ENCODE assay signal across 13 cellular contexts in the genomic region with DNA sequence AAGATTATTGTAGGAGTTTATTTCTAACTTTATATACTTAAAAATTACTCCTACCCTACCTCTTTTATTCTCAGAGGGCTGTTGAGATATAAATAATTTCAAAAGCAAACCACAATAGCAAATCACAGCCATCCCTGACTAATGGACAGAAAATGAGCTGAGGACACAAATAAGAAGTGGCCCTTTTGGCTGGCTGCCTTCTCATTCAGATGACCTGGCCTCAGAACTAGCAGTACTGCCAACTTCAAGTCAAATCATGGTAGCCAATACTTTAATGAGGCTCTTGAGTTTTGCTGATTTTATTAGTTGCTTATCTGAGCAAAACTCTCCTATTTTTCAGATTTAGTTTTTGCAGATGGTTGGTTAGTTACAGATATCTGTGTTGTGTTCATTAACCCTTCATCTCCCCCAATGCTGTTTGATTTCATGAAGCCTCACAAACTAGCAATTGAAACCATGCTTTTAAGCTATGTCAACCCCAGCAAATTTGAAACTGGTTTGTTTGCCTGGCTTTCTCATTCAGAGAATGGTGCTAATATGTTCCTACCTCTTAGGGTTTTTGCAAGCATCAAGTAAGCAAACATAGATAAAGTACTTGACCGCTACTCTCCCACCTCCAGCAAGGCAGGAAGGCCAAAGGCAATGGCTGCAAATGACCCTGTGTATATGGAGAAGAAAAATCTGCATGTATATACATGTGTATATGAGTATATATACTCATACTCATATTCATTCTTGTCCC.
A peak's percentile ranks its signal among the peaks of the same experiment; 100 is the strongest.
DNase-seq lines count a peak whose midpoint lies in the region; ATAC-seq and TF ChIP-seq lines count a peak whose summit lies in the region.
"Had no signal": no experiment of that assay in that cellular context is flagged by ENCODE, and none has a peak within 500 bp of the region (broad histone marks: within the 10 kb centered on the region; RNA-seq: fewer than 3 reads in every experiment).

No MANE protein-coding gene starts in this region.

- H3K4me1 ChIP-seq in colonic mucosa (peaks cover 20% of the 10 kb centered on the region), right lobe of liver (peaks cover 0 to 38% (median 8%) of the 10 kb centered on the region in 4 donors), tibial artery (peaks cover 7 to 99% (median 75%) of the 10 kb centered on the region in 4 donors)

- intact Hi-C loops in colonic mucosa (cut with DNase I): no loop called here
- intact Hi-C loops in right lobe of liver (cut with DNase I): loop anchor here in 1 of 2 donors (10.0 kb wide), 1 partner anchor 47 kb away; no protein-coding TSS in a partner anchor
- intact Hi-C loops in tibial artery (cut with DNase I; ENCODE audit: low total_unique reads): loop anchor here (10.0 kb wide), 1 partner anchor 327 kb away; no protein-coding TSS in a partner anchor

- no peak for TF ChIP-seq POLR2A in right lobe of liver (IDR thresholded peaks at IDR 0.05)

- H3K9me3 ChIP-seq in colonic mucosa (no peaks in the 10 kb centered on the region), right lobe of liver (no peaks in the 10 kb centered on the region), tibial artery (no peaks in the 10 kb centered on the region)
- H3K9me3 ChIP-seq: mucosa of descending colon had no signal

- DNase-seq in NCI-H1092 (lab: John Stamatoyannopoulos, UW) (peak; percentile 66), colonic mucosa (peak; percentile 65), right lobe of liver (no peak), tibial artery (peak; percentile 95 to 96), NOMO-1 treated with DMSO at 0.1 percent for 48 hours (lab: John Stamatoyannopoulos, UW; ENCODE audit: unreplicated experiment) (no peak), iPS-NIHi11 (ENCODE audit: low spot score) (no peak)
- DNase-seq in activated CD4-positive, CD25-positive, alpha-beta regulatory T cell treated with anti-CD3 and anti-CD28 coated beads, Interleukin-2, amount 50 U/mL, for 72 hours: no peak
- DNase-seq: activated T-cell treated with anti-CD3 and anti-CD28 coated beads, Interleukin-2, amount 50 U/mL, for 4 hours; NCI-H774; stimulated activated CD4-positive, alpha-beta T cell treated with anti-CD3 and anti-CD28 coated beads, Interleukin-2, amount 100 ng/mL, for 48 hours had no signal

- H3K36me3 ChIP-seq in colonic mucosa (no peaks in the 10 kb centered on the region), right lobe of liver (peaks cover 0 to 29% (median 18%) of the 10 kb centered on the region in 4 donors), tibial artery (peaks cover 33 to 77% (median 40%) of the 10 kb centered on the region in 3 donors)

- ATAC-seq in right lobe of liver (no peak), HG02885 (IDR thresholded peaks at IDR 0.05; ENCODE audit: poor library complexity, unreplicated experiment) (no peak)
- ATAC-seq: activated T-cell treated with anti-CD3 and anti-CD28 coated beads, Interleukin-2, amount 50 U/mL, for 4 hours had no signal

- H3K27me3 ChIP-seq in colonic mucosa (no peaks in the 10 kb centered on the region), right lobe of liver (no peaks in the 10 kb centered on the region), tibial artery (no peaks in the 10 kb centered on the region)

- WGBS in right lobe of liver (ENCODE audit: insufficient coverage, low coverage, low lambda C conversion rate, missing lambda C conversion rate): no CpG with 5 or more reads among the region's 1 CpG

- no peak overlapping the region for H3K9ac ChIP-seq in colonic mucosa (ENCODE audit: low read depth in 2 of 2, low read length in 2 of 2)

- H3K27ac ChIP-seq in colonic mucosa: peak overlapping the region; percentile 39
- peak overlapping the region; percentile 1 to 47 (median 45) for H3K27ac ChIP-seq in right lobe of liver
- H3K27ac ChIP-seq in tibial artery: peak overlapping the region; percentile 85 to 94
- H3K27ac ChIP-seq: epithelial cell of prostate had no signal

- TF ChIP-seq CTCF in colonic mucosa (IDR thresholded peaks at IDR 0.05): no peak
- no peak for TF ChIP-seq CTCF in right lobe of liver (IDR thresholded peaks at IDR 0.05)
- TF ChIP-seq CTCF in tibial artery (IDR thresholded peaks at IDR 0.05): no peak

- no peak overlapping the region for H3K4me3 ChIP-seq in colonic mucosa
- H3K4me3 ChIP-seq in right lobe of liver: no peak overlapping the region
- no peak overlapping the region for H3K4me3 ChIP-seq in tibial artery
- H3K4me3 ChIP-seq: mucosa of descending colon had no signal

Comparison
In these comparisons a context has a peak if more than half of its experiments do, and no peak if none do; other contexts are left out.
1. DNase-seq: peak in NCI-H1092 (single experiment), colonic mucosa (single experiment) and tibial artery (2 of 2); none in right lobe of liver (0 of 3), NOMO-1 treated with DMSO at 0.1 percent for 48 hours (single experiment), iPS-NIHi11 (single experiment) and activated CD4-positive, CD25-positive, alpha-beta regulatory T cell treated with anti-CD3 and anti-CD28 coated beads, Interleukin-2, amount 50 U/mL, for 72 hours (single experiment).
2. H3K27ac ChIP-seq: peak in every context shown above with its lines; median percentile 90 in tibial artery; 45 in right lobe of liver; 39 in colonic mucosa.